ENCODE assay signal across 2 cellular contexts in genomic region chr3:195060531-195061385, GRCh38.
TF ChIP-seq lines count a peak whose summit lies in the region.

No MANE protein-coding gene starts in this region.

TF ChIP-seq in IMR-90, 13 proteins besides CTCF, POLR2A, EP300 and RAD21:
- TF ChIP-seq USF2 (IDR thresholded peaks at IDR 0.05; ENCODE audit: low read depth, low read length), result no peak
- TF ChIP-seq ELK1 (IDR thresholded peaks at IDR 0.05; ENCODE audit: borderline replicate concordance, low read depth, low read length), result no peak
- TF ChIP-seq RFX5 (IDR thresholded peaks at IDR 0.05; ENCODE audit: low read depth, low read length), result no peak
- TF ChIP-seq NFE2L2 (IDR thresholded peaks at IDR 0.05; ENCODE audit: low read depth, low read length), result no peak
- TF ChIP-seq MAFK (IDR thresholded peaks at IDR 0.05; ENCODE audit: low read depth, low read length), result no peak
- no peak for TF ChIP-seq BHLHE40 (IDR thresholded peaks at IDR 0.05; ENCODE audit: low read depth, low read length)
- no peak for TF ChIP-seq SMC3 (IDR thresholded peaks at IDR 0.05; ENCODE audit: low read depth, low read length)
- no peak for TF ChIP-seq CHD1 (IDR thresholded peaks at IDR 0.05; ENCODE audit: low read depth, low read length)
- TF ChIP-seq MAZ (IDR thresholded peaks at IDR 0.05; ENCODE audit: borderline replicate concordance, low read depth, low read length), result no peak
- no peak for TF ChIP-seq MXI1 (IDR thresholded peaks at IDR 0.05; ENCODE audit: borderline replicate concordance, low read depth, low read length)
- TF ChIP-seq FOS (IDR thresholded peaks at IDR 0.05; ENCODE audit: low read depth, low read length), result no peak
- TF ChIP-seq CEBPB (IDR thresholded peaks at IDR 0.05; ENCODE audit: low read depth, low read length), result no peak
- TF ChIP-seq RCOR1 (IDR thresholded peaks at IDR 0.05; ENCODE audit: insufficient replicate concordance, low read length), result no peak

TF ChIP-seq in WTC11, 78 proteins besides CTCF, POLR2A, EP300 and RAD21 (continued from another document):
- no peak for TF ChIP-seq IRF1 (CRISPR knock-in tag; IDR thresholded peaks at IDR 0.05)
- no peak for TF ChIP-seq OVOL2 (CRISPR knock-in tag; IDR thresholded peaks at IDR 0.05; ENCODE audit: borderline replicate concordance)
- TF ChIP-seq MXD4 (CRISPR knock-in tag; IDR thresholded peaks at IDR 0.05; ENCODE audit: borderline replicate concordance), result no peak
- no peak for TF ChIP-seq ZNF263 (CRISPR knock-in tag; IDR thresholded peaks at IDR 0.05; ENCODE audit: low read depth)
- TF ChIP-seq ATF6 (CRISPR knock-in tag; IDR thresholded peaks at IDR 0.05), result no peak
- TF ChIP-seq ZNF232 (CRISPR knock-in tag; IDR thresholded peaks at IDR 0.05), result no peak
- TF ChIP-seq USF2 (CRISPR knock-in tag; IDR thresholded peaks at IDR 0.05), result no peak
- TF ChIP-seq NFATC4 (CRISPR knock-in tag; IDR thresholded peaks at IDR 0.05), result no peak
- TF ChIP-seq TP53 (CRISPR knock-in tag; IDR thresholded peaks at IDR 0.05), result no peak
- TF ChIP-seq NFYB (CRISPR knock-in tag; conservative IDR thresholded peaks at IDR 0.05; ENCODE audit: low read depth), result no peak
- no peak for TF ChIP-seq SOX15 (CRISPR knock-in tag; IDR thresholded peaks at IDR 0.05)
- TF ChIP-seq ATF1 (CRISPR knock-in tag; IDR thresholded peaks at IDR 0.05), result no peak
- no peak for TF ChIP-seq PRRX2 (CRISPR knock-in tag; IDR thresholded peaks at IDR 0.05)
- TF ChIP-seq ZNF416 (CRISPR knock-in tag; IDR thresholded peaks at IDR 0.05), result no peak
- no peak for TF ChIP-seq EMX1 (CRISPR knock-in tag; IDR thresholded peaks at IDR 0.05)
- no peak for TF ChIP-seq ZNF121 (CRISPR knock-in tag; IDR thresholded peaks at IDR 0.05)
- TF ChIP-seq FOXK1 (CRISPR knock-in tag; IDR thresholded peaks at IDR 0.05), result no peak
- TF ChIP-seq NFE2L1 (CRISPR knock-in tag; IDR thresholded peaks at IDR 0.05), result no peak
- no peak for TF ChIP-seq ESRRA (CRISPR knock-in tag; IDR thresholded peaks at IDR 0.05; ENCODE audit: borderline replicate concordance)
